ENCODE assay signal across 8 cellular contexts in genomic region chr2:202609381-202610145, GRCh38. TPM values are rescaled to one million over a fixed set of nuclear protein-coding genes. Genes with fewer than 3 reads are reported as not detected.
A peak's percentile ranks its signal among the peaks of the same experiment; 100 is the strongest.
DNase-seq lines count a peak whose midpoint lies in the region; ATAC-seq and TF ChIP-seq lines count a peak whose summit lies in the region.

No MANE protein-coding gene starts in this region.

- no peak overlapping the region for H3K4me3 ChIP-seq in right atrium auricular region
- no peak overlapping the region for H3K4me3 ChIP-seq in adipocyte (ENCODE audit: low read length)
- no peak overlapping the region for H3K4me3 ChIP-seq in upper lobe of left lung
- no peak overlapping the region for H3K4me3 ChIP-seq in sigmoid colon

- no peaks in the 10 kb centered on the region for H3K27me3 ChIP-seq in right atrium auricular region
- no peaks in the 10 kb centered on the region for H3K27me3 ChIP-seq in adipocyte (replicated peaks; ENCODE audit: control insufficient read depth, insufficient read depth, low read length)
- no peaks in the 10 kb centered on the region for H3K27me3 ChIP-seq in upper lobe of left lung
- no peaks in the 10 kb centered on the region for H3K27me3 ChIP-seq in sigmoid colon

- TF ChIP-seq EP300 in upper lobe of left lung (IDR thresholded peaks at IDR 0.05) (no peak), sigmoid colon (IDR thresholded peaks at IDR 0.05) (no peak)

- ATAC-seq in Right ventricle myocardium superior (ENCODE audit: poor library complexity) (peak; percentile 65), HG03097 (IDR thresholded peaks at IDR 0.05; ENCODE audit: low FRiP score, unreplicated experiment) (peak; percentile 70), upper lobe of left lung (ENCODE audit: low FRiP score in 2 of 2) (peak; percentile 72 to 88)

- no peaks in the 10 kb centered on the region for H3K9me3 ChIP-seq in right atrium auricular region
- H3K9me3 ChIP-seq in adipocyte (ENCODE audit: control insufficient read depth, low read length) = no peaks in the 10 kb centered on the region
- no peaks in the 10 kb centered on the region for H3K9me3 ChIP-seq in upper lobe of left lung
- H3K9me3 ChIP-seq in sigmoid colon = no peaks in the 10 kb centered on the region

- H3K27ac ChIP-seq in right atrium auricular region (no peak overlapping the region), upper lobe of left lung (peak overlapping the region in 3 of 4 donors; percentile 44 to 48 (median 44)), sigmoid colon (peak overlapping the region in 1 of 4 donors; percentile 18)

- TF ChIP-seq POLR2A in upper lobe of left lung (IDR thresholded peaks at IDR 0.05) = no peak
- TF ChIP-seq POLR2A in sigmoid colon (IDR thresholded peaks at IDR 0.05) = no peak

- H3K36me3 ChIP-seq in right atrium auricular region (no peaks in the 10 kb centered on the region), adipocyte (ENCODE audit: control insufficient read depth, insufficient read depth, low read length, severe bottlenecking) (no peaks in the 10 kb centered on the region), upper lobe of left lung (no peaks in the 10 kb centered on the region), sigmoid colon (no peaks in the 10 kb centered on the region)

- no peak for DNase-seq in Right ventricle myocardium superior
- no peak for DNase-seq in right atrium auricular region (ENCODE audit: low spot score)
- peak; percentile 15 for DNase-seq in adipocyte (ENCODE audit: low read depth)
- DNase-seq in upper lobe of left lung = no peak
- DNase-seq in sigmoid colon = no peak
- DNase-seq in NCI-H187 (lab: John Stamatoyannopoulos, UW) = no peak
- DNase-seq in activated gamma-delta T cell (lab: John Stamatoyannopoulos, UW) = no peak

- 49 to 53% methylated on average over 2 to 3 of the region's 3 CpGs for WGBS in upper lobe of left lung, 2 donors
- 46 to 54% methylated on average over 3 of the region's 3 CpGs for WGBS in sigmoid colon, 2 donors

- intact Hi-C loops in Right ventricle myocardium superior (cut with DNase I) = no loop called here
- intact Hi-C loops in sigmoid colon (cut with DNase I) = no loop called here

- no peak overlapping the region for H3K9ac ChIP-seq in adipocyte (ENCODE audit: low read length)

- no peaks in the 10 kb centered on the region for H3K4me1 ChIP-seq in right atrium auricular region
- H3K4me1 ChIP-seq in adipocyte (ENCODE audit: control insufficient read depth, insufficient read depth, low read length) = peaks cover 3% of the 10 kb centered on the region
- peaks cover 0 to 17% (median 8%) of the 10 kb centered on the region in 4 donors for H3K4me1 ChIP-seq in upper lobe of left lung
- no peaks in the 10 kb centered on the region for H3K4me1 ChIP-seq in sigmoid colon

- TF ChIP-seq CTCF in right atrium auricular region (IDR thresholded peaks at IDR 0.05) (no peak), upper lobe of left lung (IDR thresholded peaks at IDR 0.05) (no peak), sigmoid colon (IDR thresholded peaks at IDR 0.05) (no peak)

RNA-seq across cellular contexts. Expression of gene FAM117B, which starts 25.2 kb away (rescaled TPM):
- total RNA-seq in Right ventricle myocardium superior (2.3 TPM), right atrium auricular region (1 to 10 TPM; 3.3 to 5.2 TPM), upper lobe of left lung (10 to 100 TPM in 4 of 6 donors, 1 to 10 TPM in 2; 4.6 to 24.1 (median 12.2) TPM), sigmoid colon (1 to 10 TPM; 3.7 to 8.9 (median 6.2) TPM)
- polyA plus RNA-seq in sigmoid colon = 1 to 10 TPM; 3.6 to 6.3 (median 4.6) TPM

Comparison
In these comparisons a context has a peak if more than half of its experiments do, and no peak if none do; other contexts are left out.
1. H3K27ac ChIP-seq: peak in upper lobe of left lung (3 of 4); none in right atrium auricular region (0 of 2).
2. Peak in every context shown above with its lines, with median percentiles within 50 percentile points of each other: ATAC-seq.